25 cellular contexts compared by ENCODE assay signal in the genomic region with DNA sequence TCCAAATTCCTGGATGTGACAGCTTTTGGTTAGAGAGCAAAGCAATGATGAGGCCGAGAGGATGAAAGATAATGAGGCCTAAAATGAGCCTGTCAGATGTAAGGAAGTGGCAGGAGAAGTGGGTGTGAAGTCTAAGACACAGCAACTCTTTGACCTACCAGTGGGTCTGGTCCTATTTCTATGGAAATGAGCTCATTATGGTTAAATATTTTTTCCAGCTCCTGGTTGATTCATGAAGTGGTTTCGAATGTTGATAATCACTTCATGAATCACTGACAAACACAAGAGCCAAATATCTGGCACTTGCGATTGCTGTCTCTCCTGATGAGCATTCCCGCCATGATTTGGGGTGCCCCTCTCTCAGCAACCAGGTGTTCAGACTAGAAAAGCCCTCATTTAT.
"Had no signal": no experiment of that assay in that cellular context is flagged by ENCODE, and none has a peak within 500 bp of the region (broad histone marks: within the 10 kb centered on the region; RNA-seq: fewer than 3 reads in every experiment).

No MANE protein-coding gene starts in this region.

- H3K27me3 ChIP-seq: adrenal gland, ascending aorta, esophagus squamous epithelium, gastroesophageal sphincter, hepatocyte, testis, transverse colon had no signal

- H3K9me3 ChIP-seq: adrenal gland, ascending aorta, esophagus squamous epithelium, gastroesophageal sphincter, testis, transverse colon had no signal

- H3K4me3 ChIP-seq: adrenal gland, ascending aorta, esophagus squamous epithelium, gastroesophageal sphincter, hepatocyte, testis, transverse colon had no signal

- H3K9ac ChIP-seq: parathyroid adenoma had no signal

- DNase-seq: activated CD4-positive, alpha-beta T cell treated with anti-CD3 and anti-CD28 coated beads for 48 hours; activated CD4-positive, alpha-beta T cell treated with anti-CD3 and anti-CD28 coated beads, Interleukin-2, amount 50 U/mL, for 48 hours; activated CD8-positive, alpha-beta memory T cell treated with anti-CD3 and anti-CD28 coated beads for 24 hours; activated effector memory CD4-positive, alpha-beta T cell treated with anti-CD3 and anti-CD28 coated beads, Interleukin-2, amount 50 U/mL, for 16 hours; activated naive CD4-positive, alpha-beta T cell treated with anti-CD3 and anti-CD28 coated beads for 36 hours; activated naive CD8-positive, alpha-beta T cell treated with anti-CD3 and anti-CD28 coated beads for 36 hours; adrenal gland; central memory CD4-positive, alpha-beta T cell; dermis blood vessel endothelial cell; effector CD4-positive, alpha-beta T cell; esophagus squamous epithelium; immature natural killer cell; naive thymus-derived CD8-positive, alpha-beta T cell; nucleus accumbens; right cardiac atrium; stimulated activated CD4-positive, alpha-beta T cell treated with anti-CD3 and anti-CD28 coated beads, Interleukin-2, amount 100 ng/mL, for 48 hours; stimulated activated naive CD8-positive, alpha-beta T cell treated with anti-CD3 and anti-CD28 coated beads, Interleukin-15, Interleukin-2, amounts not matched to agents 100 U/mL and 50 U/mL, for 24 hours; T-helper 9 cell; transverse colon; WERI-Rb-1 had no signal

- H3K4me2 ChIP-seq: hepatocyte had no signal

- H3K27ac ChIP-seq: adrenal gland, ascending aorta, esophagus squamous epithelium, gastroesophageal sphincter, hepatocyte, parathyroid adenoma, testis, transverse colon, WERI-Rb-1 had no signal

- H2AFZ ChIP-seq: hepatocyte, parathyroid adenoma had no signal

- H3K36me3 ChIP-seq: adrenal gland, ascending aorta, esophagus squamous epithelium, gastroesophageal sphincter, transverse colon, WERI-Rb-1 had no signal

- H3K4me1 ChIP-seq: adrenal gland, ascending aorta, gastroesophageal sphincter, parathyroid adenoma, testis, transverse colon had no signal
